ENCODE assay signal across 8 cellular contexts in genomic region chr19:42075616-42076374, GRCh38. TPM values are rescaled to one million over a fixed set of nuclear protein-coding genes. Genes with fewer than 3 reads are reported as not detected.
DNase-seq lines count a peak whose midpoint lies in the region; ATAC-seq and TF ChIP-seq lines count a peak whose summit lies in the region.

Gene ZNF574, plus strand, starts transcription at chr19:42076166. Its CDS starts 2,441 bp downstream, at chr19:42078607.

- H3F3A ChIP-seq in GM23248 (ENCODE audit: insufficient read depth), result no peaks in the 10 kb centered on the region

- H3K9me3 ChIP-seq in DND-41 (ENCODE audit: insufficient read depth, low read length, severe bottlenecking), result no peaks in the 10 kb centered on the region
- H3K9me3 ChIP-seq in GM23248 (ENCODE audit: low read depth), result no peaks in the 10 kb centered on the region
- no peaks in the 10 kb centered on the region for H3K9me3 ChIP-seq in esophagus squamous epithelium

- peak; percentile 99 for DNase-seq in DND-41
- DNase-seq in GM23248, result peak; percentile 100
- peak; percentile 99 for DNase-seq in Kasumi-1 (lab: John Stamatoyannopoulos, UW)
- DNase-seq in RPMI7951 (ENCODE audit: low read depth), result peak; percentile 100
- peak; percentile 97 for DNase-seq in activated T-helper 1 cell treated with anti-CD3 and anti-CD28 coated beads, Interleukin-12 subunit alpha, Interleukin-12 subunit beta, Interleukin-2, Interleukin-4 antibody, amounts not matched to agents 30 ng/mL and 10 ng/mL and 1 ng/mL, durations not matched to agents 14 hours and 24 hours and 36 hours (ENCODE audit: low spot score)
- DNase-seq in esophagus squamous epithelium (lab: John Stamatoyannopoulos, UW), result peak; percentile 95
- peak; percentile 100 for DNase-seq in myocyte (ENCODE audit: low read depth)
- DNase-seq in stimulated activated CD8-positive, alpha-beta memory T cell treated with anti-CD3 and anti-CD28 coated beads, Interleukin-7, amount 100 ng/mL, for 48 hours (ENCODE audit: extremely low read depth in 1 of 2, low read depth in 1 of 2), result peak; percentile 91 to 98

- peaks cover 37% of the 10 kb centered on the region for H3K4me1 Mint-ChIP-seq in activated T-helper 1 cell treated with anti-CD3 and anti-CD28 coated beads, Interleukin-12 subunit alpha, Interleukin-12 subunit beta, Interleukin-2, Interleukin-4 antibody, amounts not matched to agents 30 ng/mL and 10 ng/mL and 1 ng/mL, durations not matched to agents 14 hours and 24 hours and 36 hours (ENCODE audit: low read depth)

- peak within 1 kb of the TSS; percentile 90 for H3K4me2 ChIP-seq in DND-41 (ENCODE audit: insufficient read depth, low read length)
- H3K4me2 ChIP-seq in GM23248 (ENCODE audit: unreplicated experiment), result peak within 1 kb of the TSS; percentile 98

- H2AFZ ChIP-seq in DND-41 (ENCODE audit: low read depth, low read length) (peak within 1 kb of the TSS; percentile 78), GM23248 (peak within 1 kb of the TSS; percentile 84)

- H3K79me2 ChIP-seq in DND-41 (ENCODE audit: insufficient read depth, low read length), result peaks cover 58% of the 10 kb centered on the region
- peaks cover 48% of the 10 kb centered on the region for H3K79me2 ChIP-seq in GM23248 (ENCODE audit: insufficient read depth)

- peaks cover 1% of the 10 kb centered on the region for H3K27me3 Mint-ChIP-seq in activated T-helper 1 cell treated with anti-CD3 and anti-CD28 coated beads, Interleukin-12 subunit alpha, Interleukin-12 subunit beta, Interleukin-2, Interleukin-4 antibody, amounts not matched to agents 30 ng/mL and 10 ng/mL and 1 ng/mL, durations not matched to agents 14 hours and 24 hours and 36 hours (ENCODE audit: insufficient read depth)

- H3K9me3 Mint-ChIP-seq in activated T-helper 1 cell treated with anti-CD3 and anti-CD28 coated beads, Interleukin-12 subunit alpha, Interleukin-12 subunit beta, Interleukin-2, Interleukin-4 antibody, amounts not matched to agents 30 ng/mL and 10 ng/mL and 1 ng/mL, durations not matched to agents 14 hours and 24 hours and 36 hours, result no peaks in the 10 kb centered on the region

- TF ChIP-seq CTCF in DND-41 (IDR thresholded peaks at IDR 0.05; ENCODE audit: borderline replicate concordance, extremely low read depth, low read length, poor library complexity, severe bottlenecking), result no peak
- TF ChIP-seq CTCF in esophagus squamous epithelium (IDR thresholded peaks at IDR 0.05), result no peak

- H3K27me3 ChIP-seq in DND-41 (ENCODE audit: insufficient read depth, low read length, poor library complexity) (no peaks in the 10 kb centered on the region), GM23248 (replicated peaks; ENCODE audit: insufficient read depth) (no peaks in the 10 kb centered on the region), esophagus squamous epithelium (no peaks in the 10 kb centered on the region)

- peaks cover 33% of the 10 kb centered on the region for H3K36me3 ChIP-seq in DND-41 (ENCODE audit: insufficient read depth, low read length)
- H3K36me3 ChIP-seq in GM23248 (ENCODE audit: low read depth), result no peaks in the 10 kb centered on the region
- H3K36me3 ChIP-seq in esophagus squamous epithelium, result peaks cover 19 to 26% (median 22%) of the 10 kb centered on the region in 3 donors

- peaks cover 27% of the 10 kb centered on the region for H3K36me3 Mint-ChIP-seq in activated T-helper 1 cell treated with anti-CD3 and anti-CD28 coated beads, Interleukin-12 subunit alpha, Interleukin-12 subunit beta, Interleukin-2, Interleukin-4 antibody, amounts not matched to agents 30 ng/mL and 10 ng/mL and 1 ng/mL, durations not matched to agents 14 hours and 24 hours and 36 hours (ENCODE audit: low read depth)

- ATAC-seq in DND-41 (ENCODE audit: insufficient read depth, low read depth), result peak; percentile 97

- intact Hi-C loops in activated T-helper 1 cell treated with anti-CD3 and anti-CD28 coated beads, Interleukin-12 subunit alpha, Interleukin-12 subunit beta, Interleukin-2, Interleukin-4 antibody, amounts not matched to agents 30 ng/mL and 10 ng/mL and 1 ng/mL, durations not matched to agents 14 hours and 24 hours and 36 hours (cut with micrococcal nuclease), result loop anchor here (1.0 to 5.0 kb wide), 8 partner anchors 41 to 347 kb away; partner anchors contain the start of genes DEDD2, POU2F2 and RABAC1
- intact Hi-C loops in esophagus squamous epithelium (cut with DNase I), result no loop called here

- peak within 1 kb of the TSS; percentile 92 to 94 for H3K4me3 ChIP-seq in DND-41 (ENCODE audit: low read depth in 1 of 2, low read length in 2 of 2)
- H3K4me3 ChIP-seq in GM23248, result peak within 1 kb of the TSS; percentile 99
- H3K4me3 ChIP-seq in esophagus squamous epithelium, result peak within 1 kb of the TSS; percentile 66 to 98 (median 96)

- 0 to 1% methylated on average over 77 to 78 of the region's 80 CpGs for WGBS in GM23248 (ENCODE audit: low coverage in 1 of 2, low lambda C conversion rate in 2 of 2, missing lambda C conversion rate in 2 of 2), 2 experiments
- 0 to 1% methylated on average over 9 to 32 of the region's 80 CpGs for WGBS in esophagus squamous epithelium, 2 donors

- peak within 1 kb of the TSS; percentile 94 for H3K27ac ChIP-seq in DND-41 (ENCODE audit: low read length)
- peak within 1 kb of the TSS; percentile 91 for H3K27ac ChIP-seq in GM23248
- peak within 1 kb of the TSS; percentile 95 to 98 (median 98) for H3K27ac ChIP-seq in esophagus squamous epithelium

- H3K27ac Mint-ChIP-seq in activated T-helper 1 cell treated with anti-CD3 and anti-CD28 coated beads, Interleukin-12 subunit alpha, Interleukin-12 subunit beta, Interleukin-2, Interleukin-4 antibody, amounts not matched to agents 30 ng/mL and 10 ng/mL and 1 ng/mL, durations not matched to agents 14 hours and 24 hours and 36 hours, result peak within 1 kb of the TSS; percentile 99

- peak within 1 kb of the TSS; percentile 97 for H3K4me3 Mint-ChIP-seq in activated T-helper 1 cell treated with anti-CD3 and anti-CD28 coated beads, Interleukin-12 subunit alpha, Interleukin-12 subunit beta, Interleukin-2, Interleukin-4 antibody, amounts not matched to agents 30 ng/mL and 10 ng/mL and 1 ng/mL, durations not matched to agents 14 hours and 24 hours and 36 hours

- H3K9ac ChIP-seq in DND-41 (ENCODE audit: low read depth, low read length) (peak within 1 kb of the TSS; percentile 83), GM23248 (peak within 1 kb of the TSS; percentile 95)

- H3K4me1 ChIP-seq in DND-41 (ENCODE audit: insufficient read depth, low read length) (peaks cover 26% of the 10 kb centered on the region), GM23248 (ENCODE audit: insufficient read depth) (peaks cover 10% of the 10 kb centered on the region), esophagus squamous epithelium (peaks cover 17 to 34% (median 21%) of the 10 kb centered on the region in 3 donors)

- in situ Hi-C loops in GM23248 (cut with MboI), result no loop called here

- H4K20me1 ChIP-seq in DND-41 (ENCODE audit: insufficient read depth, low read length), result peaks cover 44% of the 10 kb centered on the region
- H4K20me1 ChIP-seq in GM23248 (ENCODE audit: insufficient read depth), result no peaks in the 10 kb centered on the region

- TF ChIP-seq POLR2A in esophagus squamous epithelium (IDR thresholded peaks at IDR 0.05), result peak in 3 of 4 donors; percentile 57 to 88 (median 86)

- no peaks in the 10 kb centered on the region for H3K9me2 ChIP-seq in GM23248 (ENCODE audit: insufficient read depth)

RNA-seq across cellular contexts. Expression of gene ZNF574, which starts in this region (rescaled TPM):
- total RNA-seq in GM23248 (2014; rRNA removed; shearing (Covaris generic)), result 16.1 and 19.5 TPM in 2 replicates
- 14.8 and 16.6 TPM in 2 replicates for polyA plus RNA-seq in GM23248 (2016; fragmentation: Nextera tagmentation; extraction: Ambion mirVana)
- total RNA-seq in RPMI7951 (2014; rRNA removed; shearing (Covaris generic)), result 18.1 and 20.6 TPM in 2 replicates
- 17.5 and 17.8 TPM in 2 replicates for total RNA-seq in activated T-helper 1 cell treated with anti-CD3 and anti-CD28 coated beads, Interleukin-12 subunit alpha, Interleukin-12 subunit beta, Interleukin-2, Interleukin-4 antibody, amounts not matched to agents 30 ng/mL and 10 ng/mL and 1 ng/mL, durations not matched to agents 14 hours and 24 hours and 36 hours
- total RNA-seq in esophagus squamous epithelium (10 to 100 TPM; 13.2 to 24.3 (median 16.2) TPM), myocyte (18.6 and 20.1 TPM in 2 replicates)
- polyA plus RNA-seq in myocyte (2012), result 10.7 TPM

Comparison
In these comparisons a context has a peak if more than half of its experiments do, and no peak if none do; other contexts are left out.
1. Peak in every context shown above with its lines: DNase-seq, ATAC-seq, H3K4me3 ChIP-seq and H3K27ac ChIP-seq.